1 cellular context compared by ENCODE assay signal in genomic region chr7:84821671-84822534, GRCh38.
A peak's percentile ranks its signal among the peaks of the same experiment; 100 is the strongest.
TF ChIP-seq lines count a peak whose summit lies in the region.

No MANE protein-coding gene starts in this region.

TF ChIP-seq in K562, 482 proteins besides CTCF, POLR2A, EP300 and RAD21 (continued from another document):
- TF ChIP-seq GTF2B (IDR thresholded peaks at IDR 0.05; ENCODE audit: extremely low read depth, insufficient read length): no peak
- peak; percentile 50; the same call in 1 of the 2 replicates for TF ChIP-seq MTF1 (CRISPR knock-in tag; IDR thresholded peaks at IDR 0.05; ENCODE audit: borderline replicate concordance)
- peak; percentile 74; the same call in 1 of the 2 replicates for TF ChIP-seq ELK3 (CRISPR knock-in tag; IDR thresholded peaks at IDR 0.05)
- no peak for TF ChIP-seq ZNF282 (CRISPR knock-in tag; IDR thresholded peaks at IDR 0.05)
- peak; percentile 70 for TF ChIP-seq NFIC (IDR thresholded peaks at IDR 0.05)
- no peak for TF ChIP-seq ZNF696 (CRISPR knock-in tag; conservative IDR thresholded peaks at IDR 0.05)
- no peak for TF ChIP-seq ETS2 (tag; IDR thresholded peaks at IDR 0.05; ENCODE audit: borderline replicate concordance, poor library complexity, severe bottlenecking)
- TF ChIP-seq HEY1 (CRISPR knock-in tag; IDR thresholded peaks at IDR 0.05; ENCODE audit: borderline replicate concordance): no peak
- no peak for TF ChIP-seq ATF6 (CRISPR knock-in tag; IDR thresholded peaks at IDR 0.05)
- peak; percentile 91; the same call in 1 of the 2 replicates for TF ChIP-seq ZNF133 (CRISPR knock-in tag; IDR thresholded peaks at IDR 0.05)
- no peak for TF ChIP-seq SNIP1 (IDR thresholded peaks at IDR 0.05; ENCODE audit: low read depth)
- no peak for TF ChIP-seq MAFF (IDR thresholded peaks at IDR 0.05; ENCODE audit: low read length)
- TF ChIP-seq NFE2L1 (tag; IDR thresholded peaks at IDR 0.05; ENCODE audit: borderline replicate concordance, low read depth): peak; percentile 72
- peak; percentile 83; the same call in 1 of the 2 replicates for TF ChIP-seq ZNF212 (CRISPR knock-in tag; IDR thresholded peaks at IDR 0.05)
- no peak for TF ChIP-seq TARDBP (IDR thresholded peaks at IDR 0.05)
- no peak for TF ChIP-seq TBP (optimal IDR thresholded peaks at IDR 0.05; ENCODE audit: low read depth, low read length)
- TF ChIP-seq, protein P1, sequence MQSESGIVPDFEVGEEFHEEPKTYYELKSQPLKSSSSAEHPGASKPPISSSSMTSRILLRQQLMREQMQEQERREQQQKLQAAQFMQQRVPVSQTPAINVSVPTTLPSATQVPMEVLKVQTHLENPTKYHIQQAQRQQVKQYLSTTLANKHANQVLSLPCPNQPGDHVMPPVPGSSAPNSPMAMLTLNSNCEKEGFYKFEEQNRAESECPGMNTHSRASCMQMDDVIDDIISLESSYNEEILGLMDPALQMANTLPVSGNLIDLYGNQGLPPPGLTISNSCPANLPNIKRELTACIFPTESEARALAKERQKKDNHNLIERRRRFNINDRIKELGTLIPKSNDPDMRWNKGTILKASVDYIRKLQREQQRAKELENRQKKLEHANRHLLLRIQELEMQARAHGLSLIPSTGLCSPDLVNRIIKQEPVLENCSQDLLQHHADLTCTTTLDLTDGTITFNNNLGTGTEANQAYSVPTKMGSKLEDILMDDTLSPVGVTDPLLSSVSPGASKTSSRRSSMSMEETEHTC (IDR thresholded peaks at IDR 0.05): 0 out of 2 replicates have a peak, but pooled peaks have one; percentile 18
- TF ChIP-seq DDX20 (tag; IDR thresholded peaks at IDR 0.05; ENCODE audit: low read depth): peak; percentile 96
- peak; percentile 66 for TF ChIP-seq TCF3 (CRISPR knock-in tag; IDR thresholded peaks at IDR 0.05)
- TF ChIP-seq RBM25 (IDR thresholded peaks at IDR 0.05; ENCODE audit: low read depth, low read length, severe bottlenecking): no peak
- peak; percentile 95 for TF ChIP-seq NFXL1 (CRISPR knock-in tag; IDR thresholded peaks at IDR 0.05)
- TF ChIP-seq L3MBTL2 (IDR thresholded peaks at IDR 0.05): peak; percentile 57; the same call in 1 of the 2 replicates
- TF ChIP-seq PURB (CRISPR knock-in tag; IDR thresholded peaks at IDR 0.05; ENCODE audit: low read depth): no peak
- TF ChIP-seq NFYB (IDR thresholded peaks at IDR 0.05; ENCODE audit: extremely low read depth, insufficient read length): no peak
- TF ChIP-seq ZNF518B (CRISPR knock-in tag; IDR thresholded peaks at IDR 0.05): no peak
- TF ChIP-seq MBD2 (IDR thresholded peaks at IDR 0.05; ENCODE audit: borderline replicate concordance, low read depth): no peak
- TF ChIP-seq ZNF3 (CRISPR knock-in tag; IDR thresholded peaks at IDR 0.05): no peak
- TF ChIP-seq THAP7 (CRISPR knock-in tag; IDR thresholded peaks at IDR 0.05): no peak
- TF ChIP-seq, protein P2, sequence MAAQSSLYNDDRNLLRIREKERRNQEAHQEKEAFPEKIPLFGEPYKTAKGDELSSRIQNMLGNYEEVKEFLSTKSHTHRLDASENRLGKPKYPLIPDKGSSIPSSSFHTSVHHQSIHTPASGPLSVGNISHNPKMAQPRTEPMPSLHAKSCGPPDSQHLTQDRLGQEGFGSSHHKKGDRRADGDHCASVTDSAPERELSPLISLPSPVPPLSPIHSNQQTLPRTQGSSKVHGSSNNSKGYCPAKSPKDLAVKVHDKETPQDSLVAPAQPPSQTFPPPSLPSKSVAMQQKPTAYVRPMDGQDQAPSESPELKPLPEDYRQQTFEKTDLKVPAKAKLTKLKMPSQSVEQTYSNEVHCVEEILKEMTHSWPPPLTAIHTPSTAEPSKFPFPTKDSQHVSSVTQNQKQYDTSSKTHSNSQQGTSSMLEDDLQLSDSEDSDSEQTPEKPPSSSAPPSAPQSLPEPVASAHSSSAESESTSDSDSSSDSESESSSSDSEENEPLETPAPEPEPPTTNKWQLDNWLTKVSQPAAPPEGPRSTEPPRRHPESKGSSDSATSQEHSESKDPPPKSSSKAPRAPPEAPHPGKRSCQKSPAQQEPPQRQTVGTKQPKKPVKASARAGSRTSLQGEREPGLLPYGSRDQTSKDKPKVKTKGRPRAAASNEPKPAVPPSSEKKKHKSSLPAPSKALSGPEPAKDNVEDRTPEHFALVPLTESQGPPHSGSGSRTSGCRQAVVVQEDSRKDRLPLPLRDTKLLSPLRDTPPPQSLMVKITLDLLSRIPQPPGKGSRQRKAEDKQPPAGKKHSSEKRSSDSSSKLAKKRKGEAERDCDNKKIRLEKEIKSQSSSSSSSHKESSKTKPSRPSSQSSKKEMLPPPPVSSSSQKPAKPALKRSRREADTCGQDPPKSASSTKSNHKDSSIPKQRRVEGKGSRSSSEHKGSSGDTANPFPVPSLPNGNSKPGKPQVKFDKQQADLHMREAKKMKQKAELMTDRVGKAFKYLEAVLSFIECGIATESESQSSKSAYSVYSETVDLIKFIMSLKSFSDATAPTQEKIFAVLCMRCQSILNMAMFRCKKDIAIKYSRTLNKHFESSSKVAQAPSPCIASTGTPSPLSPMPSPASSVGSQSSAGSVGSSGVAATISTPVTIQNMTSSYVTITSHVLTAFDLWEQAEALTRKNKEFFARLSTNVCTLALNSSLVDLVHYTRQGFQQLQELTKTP (IDR thresholded peaks at IDR 0.05; ENCODE audit: low read depth in 1 of 2, partially characterized antibody in 2 of 2): no peak
- TF ChIP-seq, protein P3, sequence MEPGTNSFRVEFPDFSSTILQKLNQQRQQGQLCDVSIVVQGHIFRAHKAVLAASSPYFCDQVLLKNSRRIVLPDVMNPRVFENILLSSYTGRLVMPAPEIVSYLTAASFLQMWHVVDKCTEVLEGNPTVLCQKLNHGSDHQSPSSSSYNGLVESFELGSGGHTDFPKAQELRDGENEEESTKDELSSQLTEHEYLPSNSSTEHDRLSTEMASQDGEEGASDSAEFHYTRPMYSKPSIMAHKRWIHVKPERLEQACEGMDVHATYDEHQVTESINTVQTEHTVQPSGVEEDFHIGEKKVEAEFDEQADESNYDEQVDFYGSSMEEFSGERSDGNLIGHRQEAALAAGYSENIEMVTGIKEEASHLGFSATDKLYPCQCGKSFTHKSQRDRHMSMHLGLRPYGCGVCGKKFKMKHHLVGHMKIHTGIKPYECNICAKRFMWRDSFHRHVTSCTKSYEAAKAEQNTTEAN (CRISPR knock-in tag; IDR thresholded peaks at IDR 0.05): no peak
- TF ChIP-seq ZZZ3 (IDR thresholded peaks at IDR 0.05): no peak
- no peak for TF ChIP-seq POLR2B (IDR thresholded peaks at IDR 0.05; ENCODE audit: low read depth, partially characterized antibody)
- TF ChIP-seq ETV6 (IDR thresholded peaks at IDR 0.05; ENCODE audit: borderline replicate concordance in 1 of 2, low read depth in 2 of 2, low read length in 1 of 2): no peak
- TF ChIP-seq ETV6 (CRISPR knock-in tag; IDR thresholded peaks at IDR 0.05; ENCODE audit: borderline replicate concordance): no peak
- peak; percentile 88 for TF ChIP-seq ATF4 (CRISPR knock-in tag; IDR thresholded peaks at IDR 0.05)
- TF ChIP-seq CAMTA2 (CRISPR knock-in tag; conservative IDR thresholded peaks at IDR 0.05): no peak
- no peak for TF ChIP-seq HES1 (IDR thresholded peaks at IDR 0.05; ENCODE audit: low read depth)
- TF ChIP-seq SMAD3 (CRISPR knock-in tag; conservative IDR thresholded peaks at IDR 0.05): peak; percentile 93
- peak; percentile 58 for TF ChIP-seq VEZF1 (CRISPR knock-in tag; IDR thresholded peaks at IDR 0.05)
- TF ChIP-seq, protein P4, sequence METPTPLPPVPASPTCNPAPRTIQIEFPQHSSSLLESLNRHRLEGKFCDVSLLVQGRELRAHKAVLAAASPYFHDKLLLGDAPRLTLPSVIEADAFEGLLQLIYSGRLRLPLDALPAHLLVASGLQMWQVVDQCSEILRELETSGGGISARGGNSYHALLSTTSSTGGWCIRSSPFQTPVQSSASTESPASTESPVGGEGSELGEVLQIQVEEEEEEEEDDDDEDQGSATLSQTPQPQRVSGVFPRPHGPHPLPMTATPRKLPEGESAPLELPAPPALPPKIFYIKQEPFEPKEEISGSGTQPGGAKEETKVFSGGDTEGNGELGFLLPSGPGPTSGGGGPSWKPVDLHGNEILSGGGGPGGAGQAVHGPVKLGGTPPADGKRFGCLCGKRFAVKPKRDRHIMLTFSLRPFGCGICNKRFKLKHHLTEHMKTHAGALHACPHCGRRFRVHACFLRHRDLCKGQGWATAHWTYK (CRISPR knock-in tag; IDR thresholded peaks at IDR 0.05): peak; percentile 45; the same call in 1 of the 2 replicates
- TF ChIP-seq THRAP3 (IDR thresholded peaks at IDR 0.05; ENCODE audit: borderline replicate concordance): no peak
- TF ChIP-seq DIDO1 (tag; IDR thresholded peaks at IDR 0.05; ENCODE audit: low read depth): peak; percentile 79
- peak; percentile 85; the same call in 1 of the 2 replicates for TF ChIP-seq ZFPM2 (CRISPR knock-in tag; IDR thresholded peaks at IDR 0.05)
